ENCODE assay signal across 9 cellular contexts in genomic region chr3:88219138-88219792, GRCh38.
A peak's percentile ranks its signal among the peaks of the same experiment; 100 is the strongest.
DNase-seq lines count a peak whose midpoint lies in the region; ATAC-seq and TF ChIP-seq lines count a peak whose summit lies in the region.
"Had no signal": no experiment of that assay in that cellular context is flagged by ENCODE, and none has a peak within 500 bp of the region (broad histone marks: within the 10 kb centered on the region; RNA-seq: fewer than 3 reads in every experiment).

No MANE protein-coding gene starts in this region.

- TF ChIP-seq POLR2A in body of pancreas (IDR thresholded peaks at IDR 0.05) (no peak), gastrocnemius medialis (IDR thresholded peaks at IDR 0.05) (no peak)

- H3K27ac ChIP-seq in body of pancreas (no peak overlapping the region), gastrocnemius medialis (no peak overlapping the region)
- H3K27ac ChIP-seq: skin epidermis had no signal

- in situ Hi-C loops in gastrocnemius medialis (cut with MboI; ENCODE audit: low sequenced_read_pairs in 4 of 4) = loop anchor here (25.0 kb wide), 3 partner anchors 868 to 1968 kb away; no protein-coding TSS in a partner anchor

- DNase-seq in DMS114 treated with DMSO at 0.1 percent for 48 hours (lab: John Stamatoyannopoulos, UW; ENCODE audit: unreplicated experiment) (peak; percentile 68), GM19238 (ENCODE audit: insufficient read length, low spot score) (peak; percentile 27), NCI-H82 (lab: John Stamatoyannopoulos, UW) (peak; percentile 80), body of pancreas (peak; percentile 43 to 67 (median 51)), left lobe of liver (ENCODE audit: low spot score) (no peak), gastrocnemius medialis (no peak)

- intact Hi-C loops in body of pancreas (cut with DNase I) (no loop called here), gastrocnemius medialis (cut with DNase I; ENCODE audit: low total_unique reads) (no loop called here)

- ATAC-seq in HG03342 (IDR thresholded peaks at IDR 0.05; ENCODE audit: unreplicated experiment) (peak; percentile 93), body of pancreas (peak; percentile 66), left lobe of liver (peak; percentile 51), gastrocnemius medialis (no peak), HG03045 (IDR thresholded peaks at IDR 0.05; ENCODE audit: unreplicated experiment) (no peak)

- TF ChIP-seq CTCF in body of pancreas (IDR thresholded peaks at IDR 0.05) = peak in 6 of 7 experiments; percentile 39 to 62 (median 54)
- TF ChIP-seq CTCF in gastrocnemius medialis (IDR thresholded peaks at IDR 0.05 in 4 of 5, conservative IDR thresholded peaks at IDR 0.05 in 1 of 5) = no peak

- H3K4me3 ChIP-seq in body of pancreas (no peak overlapping the region), gastrocnemius medialis (no peak overlapping the region)
- H3K4me3 ChIP-seq: skin epidermis had no signal

- H3K27me3 ChIP-seq in body of pancreas (no peaks in the 10 kb centered on the region), gastrocnemius medialis (no peaks in the 10 kb centered on the region)

- H3K4me1 ChIP-seq in body of pancreas = no peaks in the 10 kb centered on the region
- no peaks in the 10 kb centered on the region for H3K4me1 ChIP-seq in gastrocnemius medialis

- H3K36me3 ChIP-seq in body of pancreas (replicated peaks in 1 of 2; ENCODE audit: insufficient read depth in 1 of 2, low read depth in 2 of 2) (no peaks in the 10 kb centered on the region), gastrocnemius medialis (no peaks in the 10 kb centered on the region)

- WGBS in body of pancreas, 2 donors = 5 to 6% methylated on average over 7 of the region's 7 CpGs

- H3K9me3 ChIP-seq in body of pancreas (no peaks in the 10 kb centered on the region), gastrocnemius medialis (no peaks in the 10 kb centered on the region)

Comparison
In these comparisons a context has a peak if more than half of its experiments do, and no peak if none do; other contexts are left out.
1. DNase-seq: peak in DMS114 treated with DMSO at 0.1 percent for 48 hours (single experiment), GM19238 (single experiment), NCI-H82 (single experiment) and body of pancreas (4 of 4); none in left lobe of liver (single experiment) and gastrocnemius medialis (0 of 2).
2. ATAC-seq: peak in HG03342 (single experiment), body of pancreas (single experiment) and left lobe of liver (single experiment); none in gastrocnemius medialis (0 of 2) and HG03045 (single experiment).
3. CTCF ChIP-seq: peak in body of pancreas (6 of 7); none in gastrocnemius medialis (0 of 5).